14 cellular contexts compared by ENCODE assay signal in the genomic region with DNA sequence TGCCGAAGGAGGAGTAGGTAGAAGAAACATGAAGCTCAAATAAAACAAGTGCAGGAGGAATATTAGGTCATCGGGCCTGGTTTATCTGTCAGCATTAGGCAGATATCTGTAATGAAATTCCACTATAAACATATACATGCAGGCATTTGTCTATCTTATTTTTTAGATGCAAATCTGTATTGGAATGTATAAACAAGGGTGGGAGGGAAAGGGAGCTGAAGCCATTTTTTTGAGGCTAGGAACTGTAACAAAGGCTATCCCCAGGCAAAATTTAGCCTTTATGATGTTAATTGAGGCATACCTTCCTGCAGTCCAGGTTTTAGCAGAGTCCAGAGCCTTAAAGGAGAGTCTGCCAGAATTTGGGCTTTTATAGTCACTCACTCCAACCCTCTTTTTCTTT.
DNase-seq lines count a peak whose midpoint lies in the region; ATAC-seq and TF ChIP-seq lines count a peak whose summit lies in the region.
"Had no signal": no experiment of that assay in that cellular context is flagged by ENCODE, and none has a peak within 500 bp of the region (broad histone marks: within the 10 kb centered on the region; RNA-seq: fewer than 3 reads in every experiment).

No MANE protein-coding gene starts in this region.

- TF ChIP-seq POLR2A in uterus (IDR thresholded peaks at IDR 0.05): no peak

- no peak for ATAC-seq in T-helper 17 cell
- ATAC-seq in left lung: no peak
- no peak for ATAC-seq in GM19463 (IDR thresholded peaks at IDR 0.05; ENCODE audit: unreplicated experiment)
- ATAC-seq: left lobe of liver had no signal

- H3K27ac ChIP-seq in CD4-positive, alpha-beta memory T cell (ENCODE audit: low read depth, low read length): no peak overlapping the region
- H3K27ac ChIP-seq in iPS-18a (ENCODE audit: low read length) (peak overlapping the region; percentile 92), uterus (no peak overlapping the region), left lung (no peak overlapping the region)
- H3K27ac ChIP-seq: adrenal gland, VCaP had no signal

- H3K9me3 ChIP-seq in CD4-positive, alpha-beta memory T cell (ENCODE audit: control insufficient read depth in 1 of 2, low read length in 2 of 2): no peaks in the 10 kb centered on the region
- no peaks in the 10 kb centered on the region for H3K9me3 ChIP-seq in HAP-1
- no peaks in the 10 kb centered on the region for H3K9me3 ChIP-seq in T-helper 17 cell (ENCODE audit: control insufficient read depth, low read length, poor library complexity, severe bottlenecking)
- H3K9me3 ChIP-seq in iPS-18a (ENCODE audit: control insufficient read depth, low read depth, low read length): no peaks in the 10 kb centered on the region
- H3K9me3 ChIP-seq in uterus: no peaks in the 10 kb centered on the region
- H3K9me3 ChIP-seq in left lung: no peaks in the 10 kb centered on the region
- H3K9me3 ChIP-seq: adrenal gland had no signal

- DNase-seq in CD4-positive, alpha-beta memory T cell: no peak
- peak; percentile 62 to 98 for DNase-seq in HAP-1 (ENCODE audit: low spot score in 2 of 2)
- no peak for DNase-seq in T-helper 17 cell
- no peak for DNase-seq in uterus
- no peak for DNase-seq in left lung
- DNase-seq in mucosa of gallbladder (ENCODE audit: low spot score): no peak
- DNase-seq: adrenal gland; C1 segment of cervical spinal cord; stimulated activated CD4-positive, alpha-beta T cell treated with anti-CD3 and anti-CD28 coated beads, Interleukin-2, amount 100 ng/mL, for 24 hours; stimulated activated CD8-positive, alpha-beta memory T cell treated with anti-CD3 and anti-CD28 coated beads, Interleukin-4, amount 100 ng/mL, for 48 hours had no signal

- H3K36me3 Mint-ChIP-seq in CD4-positive, alpha-beta memory T cell: no peaks in the 10 kb centered on the region
- H3K36me3 Mint-ChIP-seq in T-helper 17 cell (ENCODE audit: low read depth): no peaks in the 10 kb centered on the region

- no peaks in the 10 kb centered on the region for H3K27me3 ChIP-seq in CD4-positive, alpha-beta memory T cell (ENCODE audit: insufficient read depth, low read length)
- H3K27me3 ChIP-seq in HAP-1 (ENCODE audit: low read depth) (no peaks in the 10 kb centered on the region), iPS-18a (ENCODE audit: control insufficient read depth, insufficient read depth, low read length) (no peaks in the 10 kb centered on the region), uterus (no peaks in the 10 kb centered on the region), left lung (no peaks in the 10 kb centered on the region)
- H3K27me3 ChIP-seq: adrenal gland had no signal

- in situ Hi-C loops in HAP-1 (cut with MboI; ENCODE audit: low sequenced_read_pairs): no loop called here

- H3K4me1 Mint-ChIP-seq in CD4-positive, alpha-beta memory T cell: peaks cover 15 to 35% (median 19%) of the 10 kb centered on the region in 4 donors
- H3K4me1 Mint-ChIP-seq in T-helper 17 cell: peaks cover 18% of the 10 kb centered on the region

- peak overlapping the region; percentile 44 for H3K9ac ChIP-seq in iPS-18a (ENCODE audit: low read length)

- TF ChIP-seq CTCF in uterus (IDR thresholded peaks at IDR 0.05) (no peak), left lung (IDR thresholded peaks at IDR 0.05) (no peak)

- H3K36me3 ChIP-seq in CD4-positive, alpha-beta memory T cell (ENCODE audit: insufficient read depth, low read length): no peaks in the 10 kb centered on the region
- H3K36me3 ChIP-seq in HAP-1 (replicated peaks): no peaks in the 10 kb centered on the region
- H3K36me3 ChIP-seq in iPS-18a (ENCODE audit: control insufficient read depth, low read depth, low read length): no peaks in the 10 kb centered on the region
- H3K36me3 ChIP-seq in uterus: no peaks in the 10 kb centered on the region
- no peaks in the 10 kb centered on the region for H3K36me3 ChIP-seq in left lung
- H3K36me3 ChIP-seq: adrenal gland had no signal

- H3K4me3 Mint-ChIP-seq in CD4-positive, alpha-beta memory T cell: peak overlapping the region in 3 of 8 donors; percentile 20 to 62 (median 45)
- H3K4me3 Mint-ChIP-seq in T-helper 17 cell: no peak overlapping the region

- H3K27me3 Mint-ChIP-seq in CD4-positive, alpha-beta memory T cell: no peaks in the 10 kb centered on the region
- H3K27me3 Mint-ChIP-seq in T-helper 17 cell: no peaks in the 10 kb centered on the region

- CTCF ChIA-PET in CD4-positive, alpha-beta memory T cell (lab: Charles Lee; ENCODE audit: partially characterized antibody): interaction anchor here (1.1 kb wide), 1 partner anchor 19 kb away, joined by 3 read pairs; no protein-coding TSS in a partner anchor

- POLR2A ChIA-PET in CD4-positive, alpha-beta memory T cell (lab: Charles Lee; ENCODE audit: partially characterized antibody): interaction anchor here (1.4 to 3.5 kb wide), 3 partner anchors 19 to 72 kb away, joined by 4 to 15 read pairs (median 4); partner anchors contain the start of gene PHLDA1

- H3K9me3 Mint-ChIP-seq in CD4-positive, alpha-beta memory T cell: no peaks in the 10 kb centered on the region

- H3K4me1 ChIP-seq in CD4-positive, alpha-beta memory T cell (ENCODE audit: insufficient read depth, low read length): peaks cover 20% of the 10 kb centered on the region
- peaks cover 27% of the 10 kb centered on the region for H3K4me1 ChIP-seq in HAP-1
- H3K4me1 ChIP-seq in iPS-18a (ENCODE audit: control insufficient read depth, low read depth, low read length): peaks cover 38% of the 10 kb centered on the region
- H3K4me1 ChIP-seq in uterus: no peaks in the 10 kb centered on the region
- peaks cover 9 to 18% of the 10 kb centered on the region in 2 donors for H3K4me1 ChIP-seq in left lung

- no peak overlapping the region for H3K4me3 ChIP-seq in CD4-positive, alpha-beta memory T cell (ENCODE audit: low read length in 2 of 2)
- H3K4me3 ChIP-seq in HAP-1: no peak overlapping the region
- peak overlapping the region; percentile 37 for H3K4me3 ChIP-seq in iPS-18a (ENCODE audit: low read length)
- no peak overlapping the region for H3K4me3 ChIP-seq in uterus
- no peak overlapping the region for H3K4me3 ChIP-seq in left lung
- H3K4me3 ChIP-seq: adrenal gland had no signal

- H3K27ac Mint-ChIP-seq in CD4-positive, alpha-beta memory T cell: peak overlapping the region in 6 of 7 donors; percentile 0 to 77 (median 32)
- peak overlapping the region; percentile 47 for H3K27ac Mint-ChIP-seq in T-helper 17 cell

- intact Hi-C loops in CD4-positive, alpha-beta memory T cell (cut with micrococcal nuclease): no loop called here
- intact Hi-C loops in uterus (cut with DNase I; ENCODE audit: low total_unique reads) (no loop called here), left lung (cut with DNase I) (no loop called here)

Comparison
In these comparisons a context has a peak if more than half of its experiments do, and no peak if none do; other contexts are left out.
1. DNase-seq: peak in HAP-1 (2 of 2); none in CD4-positive, alpha-beta memory T cell (0 of 5), T-helper 17 cell (0 of 3), uterus (0 of 2), left lung (0 of 2) and mucosa of gallbladder (single experiment).